ENCODE assay signal across 8 cellular contexts in genomic region chr9:7799234-7799933, GRCh38. TPM values are rescaled to one million over a fixed set of nuclear protein-coding genes. Genes with fewer than 3 reads are reported as not detected.
DNase-seq lines count a peak whose midpoint lies in the region; TF ChIP-seq lines count a peak whose summit lies in the region.

TSS of gene DMAC1 (minus strand) at chr9:7799778. CDS start at chr9:7799734, 44 bp downstream.

- H3K4me3 Mint-ChIP-seq in activated naive CD4-positive, alpha-beta T cell treated with anti-CD3 and anti-CD28 coated beads for 36 hours = peak within 1 kb of the TSS; percentile 91

- peaks cover 13% of the 10 kb centered on the region for H3K4me1 ChIP-seq in suprapubic skin

- H3K27me3 ChIP-seq in suprapubic skin = no peaks in the 10 kb centered on the region

- under 1% methylated on average over 32 of the region's 46 CpGs for WGBS in suprapubic skin

- H3K27ac Mint-ChIP-seq in activated naive CD4-positive, alpha-beta T cell treated with anti-CD3 and anti-CD28 coated beads for 36 hours = peak within 1 kb of the TSS; percentile 94

- intact Hi-C loops in activated naive CD4-positive, alpha-beta T cell treated with anti-CD3 and anti-CD28 coated beads for 36 hours (cut with micrococcal nuclease) = loop anchor here (1.0 to 10.0 kb wide), 6 partner anchors 43 to 1042 kb away; partner anchors contain the start of gene KDM4C

- no peaks in the 10 kb centered on the region for H3K9me3 Mint-ChIP-seq in activated naive CD4-positive, alpha-beta T cell treated with anti-CD3 and anti-CD28 coated beads for 36 hours

- CTCF ChIA-PET in activated naive CD4-positive, alpha-beta T cell treated with anti-CD3 and anti-CD28 coated beads for 36 hours (lab: Charles Lee) = no interaction called here

- H3K9me3 ChIP-seq in suprapubic skin = no peaks in the 10 kb centered on the region

- DNase-seq in ELR (ENCODE audit: low read depth) (peak; percentile 86), H4 (ENCODE audit: low spot score) (peak; percentile 72), LoVo (ENCODE audit: low spot score) (peak; percentile 86), SK-N-DZ (ENCODE audit: low spot score) (peak; percentile 75), globus pallidus (ENCODE audit: low spot score) (peak; percentile 80), nucleus accumbens (lab: John Stamatoyannopoulos, UW) (peak in 55 of 56 donors; percentile 27 to 88 (median 69)), suprapubic skin (ENCODE audit: low spot score in 2 of 2) (peak in 1 of 2 donors; percentile 71)
- DNase-seq in activated naive CD4-positive, alpha-beta T cell treated with anti-CD3 and anti-CD28 coated beads for 36 hours = peak; percentile 82

- peak within 1 kb of the TSS; percentile 79 for H3K4me3 ChIP-seq in suprapubic skin

- TF ChIP-seq CTCF in suprapubic skin (IDR thresholded peaks at IDR 0.05) = no peak

- TF ChIP-seq EP300 in suprapubic skin (IDR thresholded peaks at IDR 0.05) = no peak

- no peaks in the 10 kb centered on the region for H3K27me3 Mint-ChIP-seq in activated naive CD4-positive, alpha-beta T cell treated with anti-CD3 and anti-CD28 coated beads for 36 hours (ENCODE audit: low read depth)

- peak within 1 kb of the TSS; percentile 81 for H3K27ac ChIP-seq in suprapubic skin

- no peak for TF ChIP-seq POLR2A in suprapubic skin (IDR thresholded peaks at IDR 0.05)

- H3K36me3 Mint-ChIP-seq in activated naive CD4-positive, alpha-beta T cell treated with anti-CD3 and anti-CD28 coated beads for 36 hours (ENCODE audit: low read depth) = peaks cover 20% of the 10 kb centered on the region

- H3K36me3 ChIP-seq in suprapubic skin = peaks cover 23% of the 10 kb centered on the region

- H3K4me1 Mint-ChIP-seq in activated naive CD4-positive, alpha-beta T cell treated with anti-CD3 and anti-CD28 coated beads for 36 hours (ENCODE audit: low read depth) = peaks cover 28% of the 10 kb centered on the region

RNA-seq across cellular contexts. Expression of gene DMAC1, which starts in this region (rescaled TPM):
- 7.0 and 7.5 TPM in 2 replicates for total RNA-seq in H4 (2014; rRNA removed; shearing (Covaris generic))
- polyA plus RNA-seq in SK-N-DZ (2014; cell fraction: cytosol; rRNA removed) = 18.9 TPM in 2 replicates
- polyA plus RNA-seq in SK-N-DZ (2014; cell fraction: nucleus; rRNA removed) = 13.7 and 14.9 TPM in 2 replicates
- total RNA-seq in activated naive CD4-positive, alpha-beta T cell treated with anti-CD3 and anti-CD28 coated beads for 36 hours = 10 to 100 TPM; 51.1 to 52.1 TPM
- total RNA-seq in suprapubic skin = 10 to 100 TPM; 12.5 to 14.6 (median 13.6) TPM
